In the genomic region with DNA sequence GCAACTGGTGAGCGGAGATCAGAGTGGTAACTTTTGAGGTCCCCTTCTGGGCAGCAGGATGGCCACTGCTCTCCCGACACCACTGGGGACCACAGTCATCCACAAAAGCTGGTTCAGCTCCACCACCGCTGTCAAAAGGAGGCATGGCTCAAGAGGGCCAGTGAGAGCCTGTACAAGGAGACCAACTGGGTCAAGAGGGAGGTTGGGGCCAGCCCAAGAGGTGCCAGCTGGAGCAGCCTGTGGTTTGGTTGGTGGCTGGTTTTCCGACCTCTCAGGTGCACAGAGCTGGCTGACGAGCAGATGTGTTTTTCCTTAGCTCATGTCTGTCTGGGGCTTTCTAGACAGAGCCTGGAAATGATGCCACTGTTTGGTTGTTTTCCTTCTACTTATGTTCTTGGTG, we compare ENCODE assay signal across 35 cellular contexts.
"Had no signal": no experiment of that assay in that cellular context is flagged by ENCODE, and none has a peak within 500 bp of the region (broad histone marks: within the 10 kb centered on the region; RNA-seq: fewer than 3 reads in every experiment).

No MANE protein-coding gene starts in this region.

- DNase-seq: activated B cell treated with CpG ODN at 0.5 μM for 24 hours; activated CD4-positive, alpha-beta T cell treated with anti-CD3 and anti-CD28 coated beads for 48 hours; activated CD4-positive, alpha-beta T cell treated with anti-CD3 and anti-CD28 coated beads, Interleukin-2, amount 50 U/mL, for 1 hour; activated CD4-positive, alpha-beta T cell treated with anti-CD3 and anti-CD28 coated beads, Interleukin-2, amount 50 U/mL, for 48 hours; activated CD8-positive, alpha-beta memory T cell treated with anti-CD3 and anti-CD28 coated beads, Interleukin-2, amount 10 ng/mL, durations not matched to agents 7 days and 5 days; activated CD8-positive, alpha-beta memory T cell treated with anti-CD3 and anti-CD28 coated beads, Interleukin-2, amount 50 U/mL, for 4 hours; activated CD8-positive, alpha-beta T cell treated with anti-CD3 and anti-CD28 coated beads, Interleukin-2, amount 10 ng/mL, durations not matched to agents 7 days and 5 days; activated effector memory CD4-positive, alpha-beta T cell treated with Interleukin-2 at 50 U/mL for 16 hours; activated gamma-delta T cell treated with Interleukin-2 at 50 U/mL for 16 hours; activated naive CD4-positive, alpha-beta T cell treated with anti-CD3 and anti-CD28 coated beads, Interleukin-2, amount 50 U/mL, for 16 hours; activated naive CD4-positive, alpha-beta T cell treated with Interleukin-2 at 50 U/mL for 16 hours; activated T-cell treated with anti-CD3 and anti-CD28 coated beads for 4 hours; activated T-cell treated with anti-CD3 and anti-CD28 coated beads, Interleukin-2, amount 50 U/mL, for 4 hours; amniotic stem cell; anterior cingulate cortex; brain microvascular endothelial cell; cortex of kidney; dermis blood vessel endothelial cell; effector CD4-positive, alpha-beta T cell; effector memory CD8-positive, alpha-beta T cell; erythroblast; foreskin keratinocyte; gastrocnemius medialis; glutamatergic neuron; T-helper 1 cell; T-helper 17 cell; T1000; WERI-Rb-1 had no signal

- ATAC-seq: activated CD4-positive, CD25-positive, alpha-beta regulatory T cell treated with anti-CD3 and anti-CD28 coated beads, Interleukin-2, amount 50 U/mL, for 24 hours; activated CD8-positive, alpha-beta memory T cell treated with anti-CD3 and anti-CD28 coated beads, Interleukin-2, amount 10 ng/mL, durations not matched to agents 7 days and 5 days; activated CD8-positive, alpha-beta T cell treated with anti-CD3 and anti-CD28 coated beads, Interleukin-2, amount 10 ng/mL, durations not matched to agents 7 days and 5 days; activated T-cell treated with anti-CD3 and anti-CD28 coated beads, Interleukin-2, amount 50 U/mL, for 4 hours; activated T-helper 17 cell treated with anti-CD3 and anti-CD28 coated beads, Interleukin-2, amount 50 U/mL, for 72 hours; effector memory CD8-positive, alpha-beta T cell; foreskin keratinocyte; gastrocnemius medialis; heart left ventricle; T-helper 17 cell had no signal

- H3K27ac ChIP-seq: brain microvascular endothelial cell, esophagus muscularis mucosa, foreskin keratinocyte, gastrocnemius medialis, heart left ventricle, WERI-Rb-1 had no signal

- H3K9me3 ChIP-seq: esophagus muscularis mucosa, gastrocnemius medialis, heart left ventricle had no signal

- H3K36me3 ChIP-seq: brain microvascular endothelial cell, gastrocnemius medialis, WERI-Rb-1 had no signal

- H3K36me3 Mint-ChIP-seq: activated CD8-positive, alpha-beta memory T cell treated with anti-CD3 and anti-CD28 coated beads, Interleukin-2, amount 10 ng/mL, durations not matched to agents 7 days and 5 days; activated naive CD8-positive, alpha-beta T cell had no signal

- H3K9me3 Mint-ChIP-seq: activated B cell treated with CpG ODN at 0.5 μM for 24 hours; activated T-cell treated with anti-CD3 and anti-CD28 coated beads, Interleukin-2, amount 50 U/mL, for 4 hours; activated T-helper 17 cell treated with anti-CD3 and anti-CD28 coated beads, Interleukin-2, amount 50 U/mL, for 72 hours; central memory CD8-positive, alpha-beta T cell; effector memory CD8-positive, alpha-beta T cell; T-helper 2 cell treated with Interferon-gamma antibody and Interleukin-4, amounts not matched to agents 5 μg/mL and 100 μg/mL, for 36 hours had no signal

- H3K4me3 ChIP-seq: esophagus muscularis mucosa, gastrocnemius medialis, heart left ventricle had no signal

- H3K27me3 ChIP-seq: brain microvascular endothelial cell, esophagus muscularis mucosa, gastrocnemius medialis, heart left ventricle had no signal

- H3K4me3 Mint-ChIP-seq: activated B cell treated with CpG ODN at 0.5 μM for 24 hours; activated CD8-positive, alpha-beta memory T cell treated with anti-CD3 and anti-CD28 coated beads, Interleukin-2, amount 10 ng/mL, durations not matched to agents 7 days and 5 days; activated CD8-positive, alpha-beta T cell treated with anti-CD3 and anti-CD28 coated beads, Interleukin-2, amount 10 ng/mL, durations not matched to agents 7 days and 5 days; activated naive CD8-positive, alpha-beta T cell; activated T-cell treated with anti-CD3 and anti-CD28 coated beads, Interleukin-2, amount 50 U/mL, for 4 hours; activated T-helper 17 cell treated with anti-CD3 and anti-CD28 coated beads, Interleukin-2, amount 50 U/mL, for 72 hours; central memory CD8-positive, alpha-beta T cell; effector memory CD8-positive, alpha-beta T cell; T-helper 17 cell; T-helper 2 cell treated with Interferon-gamma antibody and Interleukin-4, amounts not matched to agents 5 μg/mL and 100 μg/mL, for 36 hours had no signal

- H3K4me1 ChIP-seq: foreskin keratinocyte, gastrocnemius medialis had no signal

- H3K4me1 Mint-ChIP-seq: activated T-helper 17 cell treated with anti-CD3 and anti-CD28 coated beads, Interleukin-2, amount 50 U/mL, for 72 hours; T-helper 17 cell had no signal

- H3K27ac Mint-ChIP-seq: activated B cell treated with CpG ODN at 0.5 μM for 24 hours; activated CD8-positive, alpha-beta memory T cell treated with anti-CD3 and anti-CD28 coated beads, Interleukin-2, amount 10 ng/mL, durations not matched to agents 7 days and 5 days; activated CD8-positive, alpha-beta T cell treated with anti-CD3 and anti-CD28 coated beads, Interleukin-2, amount 10 ng/mL, durations not matched to agents 7 days and 5 days; activated naive CD8-positive, alpha-beta T cell; activated T-helper 17 cell treated with anti-CD3 and anti-CD28 coated beads, Interleukin-2, amount 50 U/mL, for 72 hours; effector memory CD8-positive, alpha-beta T cell; T-helper 17 cell; T-helper 2 cell treated with Interferon-gamma antibody and Interleukin-4, amounts not matched to agents 5 μg/mL and 100 μg/mL, for 36 hours had no signal
